In genomic region chr16:48647794-48648193, GRCh38 we compare ENCODE assay signal across 9 cellular contexts.
"Had no signal": no experiment of that assay in that cellular context is flagged by ENCODE, and none has a peak within 500 bp of the region (broad histone marks: within the 10 kb centered on the region; RNA-seq: fewer than 3 reads in every experiment).

No MANE protein-coding gene starts in this region.

- H3K36me3 Mint-ChIP-seq: IgD-negative memory B cell had no signal

- H3K4me2 ChIP-seq: GM23338 had no signal

- ATAC-seq: GM23338 had no signal

- H3K4me3 Mint-ChIP-seq: GM23338, H9, HFFc6 had no signal

- H3K4me3 ChIP-seq: GM23338 had no signal

- DNase-seq: H9, HCEC 1CT, HFFc6, KG1 had no signal

- H2AFZ ChIP-seq: GM23338 had no signal

- H3K27ac Mint-ChIP-seq: GM23338, H9, HFFc6, IgD-negative memory B cell had no signal

- H3K4me1 Mint-ChIP-seq: GM23338, H9 had no signal

- FAIRE-seq: H1, H54, HTR-8/SVneo had no signal
